Comparison of ENCODE assay signal across 22 cellular contexts in genomic region chr1:21312407-21312992, GRCh38. TPM values are rescaled to one million over a fixed set of nuclear protein-coding genes. Genes with fewer than 3 reads are reported as not detected.
A peak's percentile ranks its signal among the peaks of the same experiment; 100 is the strongest.
DNase-seq lines count a peak whose midpoint lies in the region; ATAC-seq, FAIRE-seq and TF ChIP-seq lines count a peak whose summit lies in the region.
"Had no signal": no experiment of that assay in that cellular context is flagged by ENCODE, and none has a peak within 500 bp of the region (broad histone marks: within the 10 kb centered on the region; RNA-seq: fewer than 3 reads in every experiment).

No MANE protein-coding gene starts in this region.

- CTCF ChIA-PET in K562 (lab: Yijun Ruan, JAX; ENCODE audit: low intra/inter-chr PET ratio), result no interaction called here

- in situ Hi-C loops in K562 (cut with MboI), result no loop called here

- H4K20me1 ChIP-seq in Karpas-422 (ENCODE audit: insufficient read depth, low read depth, low read length), result peaks cover 34% of the 10 kb centered on the region
- peaks cover 40% of the 10 kb centered on the region for H4K20me1 ChIP-seq in K562 (replicated peaks; ENCODE audit: control insufficient read depth, insufficient read depth, low read length)

- H3K79me2 ChIP-seq in Karpas-422 (ENCODE audit: low read length) (peaks cover 93% of the 10 kb centered on the region), K562 (ENCODE audit: control insufficient read depth, insufficient read depth, low read length) (no peaks in the 10 kb centered on the region)

- FAIRE-seq in K562 (lab: Jason Lieb, UNC), result no peak
- FAIRE-seq in islet of Langerhans (lab: Jason Lieb, UNC), result peak; percentile 21

- H3K9ac ChIP-seq in Karpas-422 (ENCODE audit: low read length) (no peak overlapping the region), K562 (ENCODE audit: insufficient read depth in 1 of 2, low read depth in 2 of 2, low read length in 2 of 2) (no peak overlapping the region)
- H3K9ac ChIP-seq: parathyroid adenoma had no signal

- TF ChIP-seq EP300 in K562 (IDR thresholded peaks at IDR 0.05; ENCODE audit: low read length) (no peak), esophagus muscularis mucosa (IDR thresholded peaks at IDR 0.05) (no peak)

- DNase-seq in Karpas-422 (no peak), K562 (ENCODE audit: extremely low read depth in 1 of 4, low spot score in 3 of 4) (no peak), EL (no peak), esophagus muscularis mucosa (ENCODE audit: extremely low spot score) (no peak)
- no peak for DNase-seq in stimulated activated CD4-positive, alpha-beta T cell treated with anti-CD3 and anti-CD28 coated beads, Interleukin-2, amount 100 ng/mL, for 48 hours
- DNase-seq: activated B cell treated with CpG ODN at 0.5 μM for 24 hours; activated CD4-positive, alpha-beta memory T cell treated with anti-CD3 and anti-CD28 coated beads for 36 hours; activated naive CD4-positive, alpha-beta T cell treated with Interleukin-2 at 50 U/mL for 16 hours; activated T-cell treated with anti-CD3 and anti-CD28 coated beads, Interleukin-2, amount 50 U/mL, for 1 hour; amniotic stem cell; CD4-positive, alpha-beta T cell; erythroblast; GOT3; natural killer cell; NCI-H1436; NCI-H526; RPMI8226; T-helper 9 cell had no signal

- BruUV-seq in K562 (replicated peaks; lab: Mats Ljungman, UMichigan), result no TSS peak

- H3K9me2 ChIP-seq in Karpas-422 (replicated peaks; ENCODE audit: insufficient read depth, low read length), result no peaks in the 10 kb centered on the region

- POLR2A ChIA-PET in K562 (lab: Yijun Ruan, JAX), result interaction anchor here (0.6 to 1.3 kb wide), 3 partner anchors 10 to 816 kb away, joined by 3 to 5 read pairs (median 3); no protein-coding TSS in a partner anchor

- H3K4me2 ChIP-seq in Karpas-422 (ENCODE audit: low read depth, low read length, poor library complexity, severe bottlenecking) (no peak overlapping the region), K562 (ENCODE audit: insufficient read depth, low read length) (no peak overlapping the region)

- H3K27ac ChIP-seq in Karpas-422 (ENCODE audit: low read length), result peak overlapping the region; percentile 11; the same call in 1 of the 2 replicates
- H3K27ac ChIP-seq in K562 (ENCODE audit: extremely low read depth, low read depth, low read length), result no peak overlapping the region
- peak overlapping the region; percentile 29 for H3K27ac ChIP-seq in temporal lobe (ENCODE audit: low read depth, low read length)
- peak overlapping the region in 2 of 4 donors; percentile 24 to 31 for H3K27ac ChIP-seq in esophagus muscularis mucosa (replicated peaks in 1 of 4)
- H3K27ac ChIP-seq: parathyroid adenoma had no signal

- H3K4me1 ChIP-seq in Karpas-422 (ENCODE audit: low read length) (peaks cover 39% of the 10 kb centered on the region), K562 (replicated peaks in 1 of 2; ENCODE audit: control insufficient read depth in 2 of 2, insufficient read depth in 2 of 2, low read length in 2 of 2) (peaks cover 9 to 19% of the 10 kb centered on the region in 2 experiments; a peak in 4 of 5 replicates), esophagus muscularis mucosa (peaks cover 46 to 96% (median 89%) of the 10 kb centered on the region in 4 donors)

- ATAC-seq in K562, result no peak
- ATAC-seq: natural killer cell, sciatic nerve had no signal

- H2AFZ ChIP-seq in Karpas-422 (ENCODE audit: low read length) (no peak overlapping the region), K562 (ENCODE audit: low read depth, low read length) (no peak overlapping the region)
- H2AFZ ChIP-seq: parathyroid adenoma had no signal

- TF ChIP-seq POLR2A in K562 (conservative IDR thresholded peaks at IDR 0.05), result no peak
- no peak for TF ChIP-seq POLR2A in esophagus muscularis mucosa (IDR thresholded peaks at IDR 0.05; ENCODE audit: low read depth)

- H3K9me3 ChIP-seq in Karpas-422 (ENCODE audit: low read length), result no peaks in the 10 kb centered on the region
- peaks cover 3% of the 10 kb centered on the region; the same call in 1 of the 2 replicates for H3K9me3 ChIP-seq in K562 (replicated peaks; ENCODE audit: control insufficient read depth, insufficient read depth, low read depth, low read length)
- H3K9me3 ChIP-seq in esophagus muscularis mucosa, result no peaks in the 10 kb centered on the region

- no peaks in the 10 kb centered on the region for H3K9me1 ChIP-seq in K562 (ENCODE audit: control insufficient read depth, insufficient read depth, low read length)

- H3K36me3 ChIP-seq in Karpas-422 (ENCODE audit: insufficient read depth, low read length), result 0 out of 2 replicates have a peak, but pooled peaks cover 5% of the 10 kb centered on the region
- no peaks in the 10 kb centered on the region for H3K36me3 ChIP-seq in K562 (ENCODE audit: control insufficient read depth, insufficient read depth, low read length)
- H3K36me3 ChIP-seq in esophagus muscularis mucosa, result no peaks in the 10 kb centered on the region

- intact Hi-C loops in K562 (cut with micrococcal nuclease), result no loop called here
- intact Hi-C loops in esophagus muscularis mucosa (cut with DNase I), result no loop called here

- WGBS in K562 (ENCODE audit: insufficient coverage, low coverage, missing lambda C conversion rate), result 28% methylated on average over 4 of the region's 4 CpGs
- WGBS in esophagus muscularis mucosa, result 84% methylated on average over 4 of the region's 4 CpGs

- H3K27me3 ChIP-seq in Karpas-422 (ENCODE audit: low read length) (no peaks in the 10 kb centered on the region), K562 (ENCODE audit: control insufficient read depth in 2 of 2, insufficient read depth in 2 of 2, low read length in 2 of 2) (no peaks in the 10 kb centered on the region; a peak in 1 of 5 replicates), esophagus muscularis mucosa (no peaks in the 10 kb centered on the region)

- TF ChIP-seq CTCF in K562 (IDR thresholded peaks at IDR 0.05 in 2 of 3, conservative IDR thresholded peaks at IDR 0.05 in 1 of 3; ENCODE audit: insufficient read depth in 2 of 3, low read depth in 1 of 3, low read length in 3 of 3) (no peak), esophagus muscularis mucosa (IDR thresholded peaks at IDR 0.05) (no peak)

- H3K4me3 ChIP-seq in Karpas-422 (ENCODE audit: low read length), result no peak overlapping the region
- no peak overlapping the region for H3K4me3 ChIP-seq in K562
- H3K4me3 ChIP-seq in esophagus muscularis mucosa, result no peak overlapping the region

- no peak for TF ChIP-seq RAD21 in K562 (CRISPR knock-in tag; conservative IDR thresholded peaks at IDR 0.05 in 1 of 2, IDR thresholded peaks at IDR 0.05 in 1 of 2)

TF ChIP-seq in K562, 482 proteins besides CTCF, POLR2A, EP300 and RAD21:
- TF ChIP-seq MNT (conservative IDR thresholded peaks at IDR 0.05) (0 out of 4 replicates have a peak, but pooled peaks of 1 of the 2 experiments have one; percentile 33), USF1 (CRISPR knock-in tag; IDR thresholded peaks at IDR 0.05) (peak; percentile 15; the same call in 1 of the 2 replicates), NUFIP1 (IDR thresholded peaks at IDR 0.05; ENCODE audit: partially characterized antibody) (no peak), ZNF778 (CRISPR knock-in tag; IDR thresholded peaks at IDR 0.05) (no peak), CEBPB (tag; IDR thresholded peaks at IDR 0.05) (peak; percentile 52), MBD2 (IDR thresholded peaks at IDR 0.05; ENCODE audit: borderline replicate concordance, low read depth) (no peak)

RNA-seq across cellular contexts. Expression of gene ECE1, which starts 22.2 kb away (rescaled TPM):
- total RNA-seq in Karpas-422 (2014; rRNA removed; shearing (Covaris generic); ENCODE audit: low replicate concordance), result 59.9 and 81.7 TPM in 2 replicates
- total RNA-seq in K562 (2011; cell fraction: chromatin; rRNA removed; ENCODE audit: low replicate concordance), result 46.9 and 72.4 TPM in 2 replicates
- 41.5 and 47.5 TPM in 2 replicates for total RNA-seq in K562 (2011; cell fraction: nucleolus; rRNA removed)
- 38.9 and 42.0 TPM in 2 replicates for total RNA-seq in K562 (2011; cell fraction: nucleoplasm; rRNA removed)
- total RNA-seq in K562 (2014; rRNA removed), result 18.8 and 21.3 TPM in 2 replicates
- 11.0 and 14.5 TPM in 2 replicates for total RNA-seq in K562 (2014; rRNA removed; fragmentation: Illumina TruSeq; extraction: Trizol)
- total RNA-seq in K562 (2015; rRNA removed; fragmentation: Illumina TruSeq; extraction: Trizol), result 5.3 and 6.9 TPM in 2 replicates
- 31.6 and 34.8 TPM in 2 replicates for total RNA-seq in K562 (2021)
- polyA plus RNA-seq in K562 (2011; rRNA removed), result 10.3 and 26.8 TPM in 2 replicates
- polyA plus RNA-seq in K562 (2011; cell fraction: cytosol; rRNA removed), result 5.5 and 9.8 TPM in 2 replicates
- polyA plus RNA-seq in K562 (2011; cell fraction: nucleus; rRNA removed), result 12.7 and 17.7 TPM in 2 replicates
- polyA plus RNA-seq in K562 (2012), result 20.2 and 46.9 TPM in 2 replicates
- polyA plus RNA-seq in K562 (2014; fragmentation: Illumina TruSeq; extraction: Trizol), result 29.7 and 30.8 TPM in 2 replicates
- under 1 TPM; 0.56 to 0.61 TPM for polyA plus RNA-seq in K562 (2014; fragmentation: Nextera tagmentation; extraction: Ambion mirVana)
- 10.1 and 12.1 TPM in 2 replicates for polyA plus RNA-seq in K562 (2014; rRNA removed)
- polyA minus RNA-seq in K562 (2011; rRNA and poly(A)+ RNA removed), result 9.1 and 14.0 TPM in 2 replicates
- polyA minus RNA-seq in K562 (2011; cell fraction: cytosol; rRNA and poly(A)+ RNA removed), result 9.9 and 13.4 TPM in 2 replicates
- 9.1 and 11.0 TPM in 2 replicates for polyA minus RNA-seq in K562 (2011; cell fraction: nucleus; rRNA and poly(A)+ RNA removed)
- 9.8 TPM for total RNA-seq in temporal lobe
- total RNA-seq in esophagus muscularis mucosa, result 100 to 1,000 TPM in 1 of 4 donors, 10 to 100 TPM in 3; 53.6 to 101 (median 80.7) TPM
